In the genomic region with DNA sequence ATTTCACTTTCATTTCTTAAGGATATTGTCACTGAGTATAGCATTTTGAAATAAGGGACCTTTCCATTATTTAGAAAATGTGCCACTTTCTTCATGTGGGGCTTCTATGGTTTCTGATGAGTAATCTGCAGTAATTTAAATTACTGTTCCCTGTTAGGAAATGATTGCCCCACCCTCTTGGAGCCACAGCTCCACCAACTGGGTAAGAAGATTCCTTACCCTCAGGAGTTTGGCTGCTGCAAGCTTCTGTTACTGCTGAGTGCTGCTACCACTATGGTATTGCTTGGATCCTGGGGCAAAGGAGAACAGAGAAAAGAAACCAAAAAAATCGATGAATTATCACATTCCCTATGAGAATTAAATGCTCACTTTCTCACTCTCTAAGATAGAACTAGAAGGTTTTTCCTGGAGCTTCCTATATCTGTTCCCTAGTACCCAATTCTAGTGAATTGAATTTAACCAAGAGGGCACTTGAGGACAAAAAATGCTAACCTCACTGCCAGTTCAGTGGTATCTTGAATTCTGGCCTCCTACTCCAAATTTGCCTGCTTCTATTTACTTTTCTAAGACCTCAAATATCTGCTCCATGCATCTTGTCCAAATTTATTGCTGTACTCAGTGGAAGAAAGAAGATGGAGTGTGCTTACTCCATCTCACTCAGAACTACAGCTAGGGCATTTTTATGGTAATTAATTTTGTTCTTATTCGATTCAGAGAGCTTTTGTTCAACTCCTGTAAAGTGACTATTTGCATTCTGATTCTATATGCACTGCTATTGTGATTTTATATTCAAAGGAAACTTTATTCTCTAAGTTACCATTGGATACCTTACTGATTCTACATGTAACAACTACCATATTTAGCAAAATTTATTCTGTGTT, we compare ENCODE assay signal across 15 cellular contexts.
DNase-seq lines count a peak whose midpoint lies in the region; ATAC-seq and TF ChIP-seq lines count a peak whose summit lies in the region.
"Had no signal": no experiment of that assay in that cellular context is flagged by ENCODE, and none has a peak within 500 bp of the region (broad histone marks: within the 10 kb centered on the region; RNA-seq: fewer than 3 reads in every experiment).

No MANE protein-coding gene starts in this region.

- ATAC-seq in heart left ventricle (no peak), HG03571 (IDR thresholded peaks at IDR 0.05; ENCODE audit: unreplicated experiment) (no peak)

- H3K4me1 ChIP-seq in heart left ventricle = no peaks in the 10 kb centered on the region
- H3K4me1 ChIP-seq: ascending aorta, left ventricle myocardium inferior had no signal

- H3K27ac ChIP-seq in heart left ventricle = no peak overlapping the region
- H3K27ac ChIP-seq: ascending aorta, left ventricle myocardium inferior had no signal

- H3K27me3 ChIP-seq in heart left ventricle = no peaks in the 10 kb centered on the region
- H3K27me3 ChIP-seq: ascending aorta had no signal

- BruUV-seq in Calu3 (replicated peaks; lab: Mats Ljungman, UMichigan) = no TSS peak

- no peaks in the 10 kb centered on the region for H3K27me3 Mint-ChIP-seq in Calu3 (ENCODE audit: unreplicated experiment)
- H3K27me3 Mint-ChIP-seq: activated CD4-positive, alpha-beta T cell treated with anti-CD3 and anti-CD28 coated beads, Interleukin-2, amount 10 ng/mL, durations not matched to agents 7 days and 5 days had no signal

- H3K27ac Mint-ChIP-seq in Calu3 (ENCODE audit: unreplicated experiment) = no peak overlapping the region
- H3K27ac Mint-ChIP-seq: activated CD4-positive, alpha-beta T cell treated with anti-CD3 and anti-CD28 coated beads, Interleukin-2, amount 10 ng/mL, durations not matched to agents 7 days and 5 days had no signal

- no peaks in the 10 kb centered on the region for H3K36me3 Mint-ChIP-seq in Calu3 (ENCODE audit: insufficient read depth, unreplicated experiment)

- 46 to 58% (median 49%) methylated on average over 2 of the region's 2 CpGs for WGBS in heart left ventricle, 4 donors

- H3K4me3 ChIP-seq in heart left ventricle = no peak overlapping the region
- H3K4me3 ChIP-seq: ascending aorta, left ventricle myocardium inferior had no signal

- no peak for TF ChIP-seq POLR2A in heart left ventricle (IDR thresholded peaks at IDR 0.05)

- CTCF ChIA-PET in Calu3 (lab: Charles Lee) = no interaction called here

- no peaks in the 10 kb centered on the region for H3K4me1 Mint-ChIP-seq in Calu3 (ENCODE audit: low read depth, unreplicated experiment)
- H3K4me1 Mint-ChIP-seq: activated CD4-positive, alpha-beta T cell treated with anti-CD3 and anti-CD28 coated beads, Interleukin-2, amount 10 ng/mL, durations not matched to agents 7 days and 5 days had no signal

- H3K4me3 Mint-ChIP-seq in Calu3 (ENCODE audit: low read depth, unreplicated experiment) = no peak overlapping the region
- H3K4me3 Mint-ChIP-seq: activated CD4-positive, alpha-beta T cell treated with anti-CD3 and anti-CD28 coated beads, Interleukin-2, amount 10 ng/mL, durations not matched to agents 7 days and 5 days; nephron had no signal

- H3K36me3 ChIP-seq in heart left ventricle = no peaks in the 10 kb centered on the region
- H3K36me3 ChIP-seq: ascending aorta, left ventricle myocardium inferior had no signal

- peaks cover 12% of the 10 kb centered on the region for H3K9me3 Mint-ChIP-seq in Calu3 (ENCODE audit: low read depth, unreplicated experiment)

- no peak for TF ChIP-seq CTCF in Calu3 (IDR thresholded peaks at IDR 0.05; ENCODE audit: unreplicated experiment)
- TF ChIP-seq CTCF in LNCAP (IDR thresholded peaks at IDR 0.05) = peak; percentile 51; the same call in 1 of the 2 replicates
- TF ChIP-seq CTCF in heart left ventricle (IDR thresholded peaks at IDR 0.05) = no peak

- no peaks in the 10 kb centered on the region for H3K9me3 ChIP-seq in heart left ventricle
- H3K9me3 ChIP-seq: ascending aorta had no signal

- intact Hi-C loops in Calu3 (cut with micrococcal nuclease; ENCODE audit: unreplicated experiment) = loop anchor here (10.0 kb wide), 1 partner anchor 392 kb away; no protein-coding TSS in a partner anchor
- intact Hi-C loops in heart left ventricle (cut with DNase I) = no loop called here

- DNase-seq in Calu3 (peak; percentile 19), UCSD-AML1 (lab: John Stamatoyannopoulos, UW; ENCODE audit: unreplicated experiment) (peak; percentile 7), iris pigment epithelial cell (ENCODE audit: low read depth) (peak; percentile 62), heart left ventricle (no peak), NCI-H345 (lab: John Stamatoyannopoulos, UW) (no peak)
- DNase-seq in activated T-cell treated with anti-CD3 and anti-CD28 coated beads, Interleukin-2, amount 50 U/mL, for 48 hours = no peak
- DNase-seq: activated CD4-positive, alpha-beta T cell treated with anti-CD3 and anti-CD28 coated beads, Interleukin-2, amount 10 ng/mL, durations not matched to agents 7 days and 5 days; C1 segment of cervical spinal cord; left ventricle myocardium inferior; NCI-H2081 treated with DMSO at 0.1 percent for 48 hours; T-helper 1 cell had no signal

Comparison
In these comparisons a context has a peak if more than half of its experiments do, and no peak if none do; other contexts are left out.
1. DNase-seq: peak in Calu3 (single experiment), UCSD-AML1 (single experiment) and iris pigment epithelial cell (single experiment); none in heart left ventricle (0 of 5), NCI-H345 (single experiment) and activated T-cell treated with anti-CD3 and anti-CD28 coated beads, Interleukin-2, amount 50 U/mL, for 48 hours (0 of 2).